Comparison of ENCODE assay signal across 16 cellular contexts in genomic region chr17:39666231-39666600, GRCh38. TPM values are rescaled to one million over a fixed set of nuclear protein-coding genes. Genes with fewer than 3 reads are reported as not detected.
DNase-seq lines count a peak whose midpoint lies in the region; ATAC-seq and TF ChIP-seq lines count a peak whose summit lies in the region.
"Had no signal": no experiment of that assay in that cellular context is flagged by ENCODE, and none has a peak within 500 bp of the region (broad histone marks: within the 10 kb centered on the region; RNA-seq: fewer than 3 reads in every experiment).

No MANE protein-coding gene starts in this region.

- H3K36me3 ChIP-seq in BLaER1 (peaks cover 16% of the 10 kb centered on the region), H7 (replicated peaks; ENCODE audit: control insufficient read depth, insufficient read depth, low read length) (peaks cover under 1% of the 10 kb centered on the region), SK-N-SH (replicated peaks in 1 of 2; ENCODE audit: control insufficient read depth in 1 of 2, insufficient read depth in 2 of 2, low read length in 1 of 2) (peaks cover 0 to 10% of the 10 kb centered on the region in 2 experiments)

- H4K20me1 ChIP-seq in BLaER1 (peaks cover 41% of the 10 kb centered on the region), SK-N-SH (ENCODE audit: insufficient read depth) (no peaks in the 10 kb centered on the region)

- POLR2A ChIA-PET in SK-N-SH (lab: Yijun Ruan, JAX): interaction anchor here (1.2 to 1.3 kb wide), 2 partner anchors 14 to 22 kb away, joined by 3 read pairs; partner anchors contain the start of gene PGAP3

- CTCF ChIA-PET in SK-N-SH (lab: Yijun Ruan, JAX): interaction anchor here (0.7 to 15.8 kb wide), 10 partner anchors 9 to 64 kb away, joined by 3 to 279 read pairs (median 6); partner anchors contain the start of genes MIEN1 and PPP1R1B

- peaks cover 10 to 38% of the 10 kb centered on the region in 2 donors for H3K27me3 Mint-ChIP-seq in effector memory CD8-positive, alpha-beta T cell
- H3K27me3 Mint-ChIP-seq in neural crest cell (ENCODE audit: low read depth): peaks cover 62% of the 10 kb centered on the region

- peak; percentile 69 for DNase-seq in H7
- no peak for DNase-seq in effector memory CD8-positive, alpha-beta T cell
- no peak for DNase-seq in neural crest cell (ENCODE audit: low read depth, low spot score)
- no peak for DNase-seq in HPDE6-E6E7 (ENCODE audit: extremely low spot score)
- DNase-seq in SK-N-SH: no peak
- no peak for DNase-seq in NCI-H2196 (lab: John Stamatoyannopoulos, UW; ENCODE audit: unreplicated experiment)
- DNase-seq: amniotic stem cell; KG1; left lung; stimulated activated naive B cell treated with anti-CD40 and anti-IgM and Interleukin-4, amounts not matched to agents 10 μg/mL and 1 μg/mL and 100 μg/mL, for 72 hours had no signal

- no peaks in the 10 kb centered on the region for H3K79me2 ChIP-seq in SK-N-SH (ENCODE audit: insufficient read depth)

- H3K27me3 ChIP-seq in BLaER1: peaks cover 47% of the 10 kb centered on the region
- H3K27me3 ChIP-seq in H7 (ENCODE audit: control insufficient read depth, insufficient read depth, low read length): peaks cover 36% of the 10 kb centered on the region
- no peaks in the 10 kb centered on the region for H3K27me3 ChIP-seq in SK-N-SH (ENCODE audit: insufficient read depth)

- no peaks in the 10 kb centered on the region for H3F3A ChIP-seq in SK-N-SH (replicated peaks; ENCODE audit: insufficient read depth)

- H3K4me1 ChIP-seq in BLaER1: peaks cover 79% of the 10 kb centered on the region
- H3K4me1 ChIP-seq in SK-N-SH (ENCODE audit: control insufficient read depth in 1 of 2, insufficient read depth in 2 of 2, low read depth in 1 of 2, low read length in 1 of 2): peaks cover 0 to 10% of the 10 kb centered on the region in 2 experiments; a peak in 1 of 4 replicates

- TF ChIP-seq RAD21 in SK-N-SH (IDR thresholded peaks at IDR 0.05; ENCODE audit: low read length): no peak

- H3K9ac ChIP-seq in BLaER1: no peak overlapping the region
- H3K9ac ChIP-seq in SK-N-SH: no peak overlapping the region

- H3K4me3 Mint-ChIP-seq in effector memory CD8-positive, alpha-beta T cell: peak overlapping the region; percentile 27 to 56
- H3K4me3 Mint-ChIP-seq in neural crest cell: peak overlapping the region; percentile 41
- H3K4me3 Mint-ChIP-seq: activated CD8-positive, alpha-beta T cell treated with anti-CD3 and anti-CD28 coated beads for 36 hours; activated T-helper 17 cell treated with anti-CD3 and anti-CD28 coated beads, Interleukin-2, amount 50 U/mL, for 72 hours had no signal

- no peak overlapping the region for H3K4me3 ChIP-seq in BLaER1
- H3K4me3 ChIP-seq in H7 (ENCODE audit: insufficient read depth, low read depth, low read length): no peak overlapping the region
- H3K4me3 ChIP-seq in SK-N-SH (ENCODE audit: low read depth in 2 of 2, low read length in 1 of 2): no peak overlapping the region
- H3K4me3 ChIP-seq: left lung had no signal

- no peak for TF ChIP-seq EP300 in SK-N-SH (IDR thresholded peaks at IDR 0.05; ENCODE audit: borderline replicate concordance in 1 of 2, low read depth in 1 of 2, low read length in 1 of 2)

- H3K4me1 Mint-ChIP-seq in effector memory CD8-positive, alpha-beta T cell (ENCODE audit: low read depth in 2 of 2): peaks cover 10 to 15% of the 10 kb centered on the region in 2 donors
- peaks cover 14% of the 10 kb centered on the region for H3K4me1 Mint-ChIP-seq in neural crest cell

- peak overlapping the region in 1 of 2 donors; percentile 44 for H3K27ac Mint-ChIP-seq in effector memory CD8-positive, alpha-beta T cell
- no peak overlapping the region for H3K27ac Mint-ChIP-seq in neural crest cell (ENCODE audit: unreplicated experiment)
- H3K27ac Mint-ChIP-seq: activated CD8-positive, alpha-beta T cell treated with anti-CD3 and anti-CD28 coated beads for 36 hours; activated T-helper 17 cell treated with anti-CD3 and anti-CD28 coated beads, Interleukin-2, amount 50 U/mL, for 72 hours had no signal

- no peak overlapping the region for H2AFZ ChIP-seq in SK-N-SH (ENCODE audit: low read depth)

- H3K36me3 Mint-ChIP-seq in effector memory CD8-positive, alpha-beta T cell (ENCODE audit: insufficient read depth): peaks cover 9% of the 10 kb centered on the region
- no peaks in the 10 kb centered on the region for H3K36me3 Mint-ChIP-seq in neural crest cell (ENCODE audit: low read depth)

- H3K9me3 ChIP-seq in BLaER1: no peaks in the 10 kb centered on the region
- H3K9me3 ChIP-seq in SK-N-SH: no peaks in the 10 kb centered on the region
- H3K9me3 ChIP-seq: left lung had no signal

- ATAC-seq in effector memory CD8-positive, alpha-beta T cell (replicated peaks): no peak
- no peak for ATAC-seq in GM18858 (IDR thresholded peaks at IDR 0.05; ENCODE audit: unreplicated experiment)
- ATAC-seq: HCT116, left lung had no signal

- H3K9me3 Mint-ChIP-seq in effector memory CD8-positive, alpha-beta T cell: no peaks in the 10 kb centered on the region
- no peaks in the 10 kb centered on the region for H3K9me3 Mint-ChIP-seq in neural crest cell
- H3K9me3 Mint-ChIP-seq: activated CD8-positive, alpha-beta T cell treated with anti-CD3 and anti-CD28 coated beads for 36 hours; activated T-helper 17 cell treated with anti-CD3 and anti-CD28 coated beads, Interleukin-2, amount 50 U/mL, for 72 hours; stimulated activated naive B cell treated with anti-CD40 and anti-IgM and Interleukin-4, amounts not matched to agents 10 μg/mL and 1 μg/mL and 100 μg/mL, for 72 hours had no signal

- WGBS in SK-N-SH (ENCODE audit: low lambda C conversion rate): 90% methylated on average over 2 of the region's 2 CpGs

- TF ChIP-seq CTCF in neural crest cell (conservative IDR thresholded peaks at IDR 0.05): no peak
- TF ChIP-seq CTCF in SK-N-SH (IDR thresholded peaks at IDR 0.05): no peak

- H3K27ac ChIP-seq in BLaER1 (no peak overlapping the region), SK-N-SH (ENCODE audit: low read depth in 2 of 2, low read length in 1 of 2) (no peak overlapping the region)

- H3K4me2 ChIP-seq in BLaER1 (peak overlapping the region; percentile 86), SK-N-SH (no peak overlapping the region)

- no peaks in the 10 kb centered on the region for H3K9me2 ChIP-seq in SK-N-SH

TF ChIP-seq in SK-N-SH, 30 proteins besides CTCF, POLR2A, EP300 and RAD21 (continues in another document):
- TF ChIP-seq TAF1 (IDR thresholded peaks at IDR 0.05; ENCODE audit: borderline replicate concordance, low read depth, low read length) (no peak), GATA2 (CRISPR knock-in tag; IDR thresholded peaks at IDR 0.05) (no peak), NFIC (IDR thresholded peaks at IDR 0.05; ENCODE audit: borderline replicate concordance) (no peak), MAX (IDR thresholded peaks at IDR 0.05; ENCODE audit: low read depth) (no peak), CHD2 (IDR thresholded peaks at IDR 0.05; ENCODE audit: low read length, partially characterized antibody) (no peak), FOSL2 (IDR thresholded peaks at IDR 0.05; ENCODE audit: borderline replicate concordance, low read depth) (no peak), YY1 (IDR thresholded peaks at IDR 0.05; ENCODE audit: low read depth) (no peak), FOXJ3 (CRISPR knock-in tag; IDR thresholded peaks at IDR 0.05) (no peak), SMC3 (IDR thresholded peaks at IDR 0.05; ENCODE audit: low read depth, low read length) (no peak), NRF1 (IDR thresholded peaks at IDR 0.05; ENCODE audit: low read depth, low read length) (no peak), POLR2AphosphoS5 (IDR thresholded peaks at IDR 0.05; ENCODE audit: low read depth, low read length) (no peak), TEAD4 (IDR thresholded peaks at IDR 0.05; ENCODE audit: borderline replicate concordance, insufficient read depth) (no peak)
- TF ChIP-seq, protein P1, sequence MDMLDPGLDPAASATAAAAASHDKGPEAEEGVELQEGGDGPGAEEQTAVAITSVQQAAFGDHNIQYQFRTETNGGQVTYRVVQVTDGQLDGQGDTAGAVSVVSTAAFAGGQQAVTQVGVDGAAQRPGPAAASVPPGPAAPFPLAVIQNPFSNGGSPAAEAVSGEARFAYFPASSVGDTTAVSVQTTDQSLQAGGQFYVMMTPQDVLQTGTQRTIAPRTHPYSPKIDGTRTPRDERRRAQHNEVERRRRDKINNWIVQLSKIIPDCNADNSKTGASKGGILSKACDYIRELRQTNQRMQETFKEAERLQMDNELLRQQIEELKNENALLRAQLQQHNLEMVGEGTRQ (IDR thresholded peaks at IDR 0.05; ENCODE audit: borderline replicate concordance, low read depth, low read length): no peak

RNA-seq across cellular contexts. Expression of gene TCAP, which starts 1.1 kb away (rescaled TPM):
- 0.69 and 2.7 TPM in 2 replicates for total RNA-seq in H7 (2014; rRNA removed; shearing (Covaris generic))
- total RNA-seq in neural crest cell: 1.9 and 2.8 TPM in 2 replicates
- 0.43 and 0.67 TPM in 2 replicates for polyA plus RNA-seq in SK-N-SH (2012; rRNA removed)
- polyA plus RNA-seq in SK-N-SH (2012; cell fraction: cytosol; rRNA removed): 0.08 and 0.13 TPM in 2 replicates
- polyA plus RNA-seq in SK-N-SH (2012; cell fraction: nucleus; rRNA removed): 3.6 and 4.0 TPM in 2 replicates

RNA-seq across cellular contexts. Expression of gene PNMT, which starts 2.0 kb away (rescaled TPM):
- 2.4 and 4.0 TPM in 2 replicates for total RNA-seq in H7 (2014; rRNA removed; shearing (Covaris generic))
- total RNA-seq in neural crest cell: 0.84 and 0.86 TPM in 2 replicates
- polyA plus RNA-seq in SK-N-SH (2012; rRNA removed): 0.05 and 0.07 TPM in 2 replicates
- 0.03 and 0.07 TPM in 2 replicates for polyA plus RNA-seq in SK-N-SH (2012; cell fraction: cytosol; rRNA removed)
- polyA plus RNA-seq in SK-N-SH (2012; cell fraction: nucleus; rRNA removed): 0.07 and 0.21 TPM in 2 replicates
- total RNA-seq: activated T-helper 17 cell treated with anti-CD3 and anti-CD28 coated beads, Interleukin-2, amount 50 U/mL, for 72 hours had no signal
- polyA plus RNA-seq: BJ had no signal

RNA-seq across cellular contexts. Expression of gene PGAP3, which starts 21.6 kb away (rescaled TPM):
- total RNA-seq in H7 (2014; rRNA removed; shearing (Covaris generic)): 15.9 and 17.6 TPM in 2 replicates
- total RNA-seq in neural crest cell: 18.2 and 21.7 TPM in 2 replicates
- polyA plus RNA-seq in SK-N-SH (2012; rRNA removed): 20.9 and 25.8 TPM in 2 replicates
- 8.3 and 12.5 TPM in 2 replicates for polyA plus RNA-seq in SK-N-SH (2012; cell fraction: cytosol; rRNA removed)
- polyA plus RNA-seq in SK-N-SH (2012; cell fraction: nucleus; rRNA removed): 83.8 and 86.4 TPM in 2 replicates

RNA-seq across cellular contexts. Expression of gene STARD3, which starts 29.3 kb away (rescaled TPM):
- total RNA-seq in H7 (2014; rRNA removed; shearing (Covaris generic)): 55.6 and 66.3 TPM in 2 replicates
- total RNA-seq in neural crest cell: 60.6 and 64.8 TPM in 2 replicates
- 76.8 and 78.0 TPM in 2 replicates for polyA plus RNA-seq in SK-N-SH (2012; rRNA removed)
- 32.5 and 44.3 TPM in 2 replicates for polyA plus RNA-seq in SK-N-SH (2012; cell fraction: cytosol; rRNA removed)
- 330 and 615 TPM in 2 replicates for polyA plus RNA-seq in SK-N-SH (2012; cell fraction: nucleus; rRNA removed)

RNA-seq across cellular contexts. Expression of gene ERBB2, which starts 33.6 kb away (rescaled TPM):
- total RNA-seq in H7 (2014; rRNA removed; shearing (Covaris generic)): 186 and 207 TPM in 2 replicates
- total RNA-seq in neural crest cell: 78.4 and 82.9 TPM in 2 replicates
- polyA plus RNA-seq in SK-N-SH (2012; rRNA removed): 1.9 and 2.6 TPM in 2 replicates
- 1.0 and 1.2 TPM in 2 replicates for polyA plus RNA-seq in SK-N-SH (2012; cell fraction: cytosol; rRNA removed)
- polyA plus RNA-seq in SK-N-SH (2012; cell fraction: nucleus; rRNA removed): 5.7 and 9.7 TPM in 2 replicates
